1 cellular context compared by ENCODE assay signal in genomic region chr9:37417857-37418618, GRCh38.
TF ChIP-seq lines count a peak whose summit lies in the region.

No MANE protein-coding gene starts in this region.

TF ChIP-seq in HepG2, 621 proteins besides CTCF, POLR2A, EP300 and RAD21 (continued from another document and continues in another):
- TF ChIP-seq PAXIP1 (CRISPR knock-in tag; conservative IDR thresholded peaks at IDR 0.05), result peak; percentile 45
- TF ChIP-seq ZFX (CRISPR knock-in tag; IDR thresholded peaks at IDR 0.05; ENCODE audit: low read depth), result peak; percentile 54
- 0 out of 2 replicates have a peak, but pooled peaks have one; percentile 19 for TF ChIP-seq ERF (CRISPR knock-in tag; IDR thresholded peaks at IDR 0.05)
- no peak for TF ChIP-seq MEF2D (CRISPR knock-in tag; IDR thresholded peaks at IDR 0.05)
- no peak for TF ChIP-seq ZC3H4 (CRISPR knock-in tag; IDR thresholded peaks at IDR 0.05; ENCODE audit: borderline replicate concordance)
- peak; percentile 34 for TF ChIP-seq NFYC (CRISPR knock-in tag; IDR thresholded peaks at IDR 0.05)
- no peak for TF ChIP-seq SMC3 (IDR thresholded peaks at IDR 0.05; ENCODE audit: low read length)
- TF ChIP-seq POLR2AphosphoS5 (IDR thresholded peaks at IDR 0.05; ENCODE audit: low read depth, low read length), result no peak
- no peak; the same call in 1 of the 2 replicates for TF ChIP-seq TBX2 (CRISPR knock-in tag; IDR thresholded peaks at IDR 0.05; ENCODE audit: borderline replicate concordance)
- TF ChIP-seq ZMYM2 (CRISPR knock-in tag; IDR thresholded peaks at IDR 0.05), result no peak
- peak; percentile 100 for TF ChIP-seq ZKSCAN8 (CRISPR knock-in tag; IDR thresholded peaks at IDR 0.05; ENCODE audit: borderline replicate concordance)
- no peak for TF ChIP-seq HOMEZ (CRISPR knock-in tag; IDR thresholded peaks at IDR 0.05; ENCODE audit: low read depth)
- TF ChIP-seq HMGXB3 (CRISPR knock-in tag; IDR thresholded peaks at IDR 0.05; ENCODE audit: borderline replicate concordance), result peak; percentile 87
- TF ChIP-seq ZFY (CRISPR knock-in tag; IDR thresholded peaks at IDR 0.05), result peak; percentile 44; the same call in 1 of the 2 replicates
- peak; percentile 70; the same call in 1 of the 2 replicates for TF ChIP-seq ZNF281 (CRISPR knock-in tag; IDR thresholded peaks at IDR 0.05; ENCODE audit: borderline replicate concordance)
- 0 out of 2 replicates have a peak, but pooled peaks have one; percentile 22 for TF ChIP-seq ZNF574 (CRISPR knock-in tag; IDR thresholded peaks at IDR 0.05)
- TF ChIP-seq JUND (CRISPR knock-in tag; IDR thresholded peaks at IDR 0.05), result no peak
- TF ChIP-seq ARID2 (CRISPR knock-in tag; IDR thresholded peaks at IDR 0.05; ENCODE audit: borderline replicate concordance), result 0 out of 2 replicates have a peak, but pooled peaks have one; percentile 55
- peak; percentile 87; the same call in 1 of the 2 replicates for TF ChIP-seq PITX1 (CRISPR knock-in tag; IDR thresholded peaks at IDR 0.05)
- 0 out of 2 replicates have a peak, but pooled peaks have one; percentile 30 for TF ChIP-seq TAF1 (CRISPR knock-in tag; IDR thresholded peaks at IDR 0.05)
- 0 out of 2 replicates have a peak, but pooled peaks have one; percentile 39 for TF ChIP-seq NFKB2 (CRISPR knock-in tag; IDR thresholded peaks at IDR 0.05; ENCODE audit: borderline replicate concordance)
- TF ChIP-seq HNF4A (CRISPR knock-in tag; IDR thresholded peaks at IDR 0.05), result peak; percentile 41
- TF ChIP-seq RXRA (CRISPR knock-in tag; IDR thresholded peaks at IDR 0.05), result peak; percentile 11; the same call in 1 of the 2 replicates
- TF ChIP-seq DRAP1 (CRISPR knock-in tag; IDR thresholded peaks at IDR 0.05), result 0 out of 2 replicates have a peak, but pooled peaks have one; percentile 13
- TF ChIP-seq THRA (CRISPR knock-in tag; IDR thresholded peaks at IDR 0.05; ENCODE audit: borderline replicate concordance), result 0 out of 2 replicates have a peak, but pooled peaks have one; percentile 43
- peak; percentile 57; the same call in 1 of the 2 replicates for TF ChIP-seq REPIN1 (CRISPR knock-in tag; IDR thresholded peaks at IDR 0.05; ENCODE audit: borderline replicate concordance, low read depth)
- TF ChIP-seq MIXL1 (CRISPR knock-in tag; IDR thresholded peaks at IDR 0.05), result no peak; the same call in 1 of the 2 replicates
- 0 out of 2 replicates have a peak, but pooled peaks have one; percentile 10 for TF ChIP-seq ZNF205 (CRISPR knock-in tag; IDR thresholded peaks at IDR 0.05)
- peak; percentile 75 for TF ChIP-seq ZMYM3 (CRISPR knock-in tag; IDR thresholded peaks at IDR 0.05)
- 0 out of 2 replicates have a peak, but pooled peaks have one; percentile 20 for TF ChIP-seq SALL1 (CRISPR knock-in tag; IDR thresholded peaks at IDR 0.05)
- TF ChIP-seq PHF21A (CRISPR knock-in tag; IDR thresholded peaks at IDR 0.05), result peak; percentile 37
- TF ChIP-seq ZNF556 (CRISPR knock-in tag; IDR thresholded peaks at IDR 0.05; ENCODE audit: borderline replicate concordance), result 0 out of 2 replicates have a peak, but pooled peaks have one; percentile 46
- TF ChIP-seq ZNF788 (CRISPR knock-in tag; IDR thresholded peaks at IDR 0.05; ENCODE audit: borderline replicate concordance), result no peak
- peak; percentile 42; the same call in 1 of the 2 replicates for TF ChIP-seq ZNF652 (CRISPR knock-in tag; IDR thresholded peaks at IDR 0.05; ENCODE audit: borderline replicate concordance, low read depth)
- TF ChIP-seq NFYB (CRISPR knock-in tag; IDR thresholded peaks at IDR 0.05), result peak; percentile 22; the same call in 1 of the 2 replicates
- TF ChIP-seq ZNF331 (CRISPR knock-in tag; IDR thresholded peaks at IDR 0.05), result 0 out of 2 replicates have a peak, but pooled peaks have one; percentile 23
- peak; percentile 43 for TF ChIP-seq ZNF687 (CRISPR knock-in tag; IDR thresholded peaks at IDR 0.05)
